11 cellular contexts compared by ENCODE assay signal in genomic region chr1:202576816-202577215, GRCh38.
A peak's percentile ranks its signal among the peaks of the same experiment; 100 is the strongest.
DNase-seq lines count a peak whose midpoint lies in the region; ATAC-seq and TF ChIP-seq lines count a peak whose summit lies in the region.
"Had no signal": no experiment of that assay in that cellular context is flagged by ENCODE, and none has a peak within 500 bp of the region (broad histone marks: within the 10 kb centered on the region; RNA-seq: fewer than 3 reads in every experiment).

No MANE protein-coding gene starts in this region.

- no peaks in the 10 kb centered on the region for H3K27me3 ChIP-seq in RWPE2 (ENCODE audit: insufficient read depth, poor library complexity, severe bottlenecking)
- H3K27me3 ChIP-seq in rectal smooth muscle tissue (ENCODE audit: control insufficient read depth, insufficient read depth, low read length), result no peaks in the 10 kb centered on the region

- H3K9ac ChIP-seq in rectal smooth muscle tissue (ENCODE audit: low read length), result no peak overlapping the region

- H3K9me3 ChIP-seq in RWPE2 (ENCODE audit: severe bottlenecking), result no peaks in the 10 kb centered on the region

- TF ChIP-seq CTCF in RWPE2 (IDR thresholded peaks at IDR 0.05; ENCODE audit: poor library complexity, severe bottlenecking) (no peak), fibroblast of pulmonary artery (IDR thresholded peaks at IDR 0.05; ENCODE audit: low read length, missing control alignments) (no peak)

- H3K4me1 ChIP-seq in RWPE2 (ENCODE audit: insufficient read depth, poor library complexity, severe bottlenecking) (peaks cover 31% of the 10 kb centered on the region), rectal smooth muscle tissue (ENCODE audit: control insufficient read depth, insufficient read depth, low read length) (peaks cover 55% of the 10 kb centered on the region)

- peak; percentile 56 for ATAC-seq in RWPE2 (ENCODE audit: low read depth)

- H3K27ac ChIP-seq in RWPE2 (ENCODE audit: poor library complexity, severe bottlenecking) (peak overlapping the region; percentile 82), rectal smooth muscle tissue (ENCODE audit: low read depth, low read length) (peak overlapping the region; percentile 81)

- no peak overlapping the region for H3K4me3 ChIP-seq in RWPE2 (ENCODE audit: severe bottlenecking)
- no peak overlapping the region for H3K4me3 ChIP-seq in fibroblast of pulmonary artery (replicated peaks; ENCODE audit: low read depth, low read length)
- no peak overlapping the region for H3K4me3 ChIP-seq in rectal smooth muscle tissue (ENCODE audit: low read length)
- H3K4me3 ChIP-seq: lung had no signal

- DNase-seq in ELR (ENCODE audit: low read depth), result peak; percentile 40
- no peak for DNase-seq in RWPE2 (ENCODE audit: low spot score)
- DNase-seq in fibroblast of pulmonary artery (ENCODE audit: low read depth), result peak; percentile 91
- no peak for DNase-seq in DMS153 treated with DMSO at 0.1 percent for 48 hours (lab: John Stamatoyannopoulos, UW; ENCODE audit: unreplicated experiment)
- no peak for DNase-seq in NCI-H526 treated with DMSO at 0.1 percent for 48 hours (lab: John Stamatoyannopoulos, UW)
- no peak for DNase-seq in activated CD4-positive, alpha-beta T cell treated with anti-CD3 and anti-CD28 coated beads for 48 hours
- no peak for DNase-seq in germinal center (ENCODE audit: low spot score)
- DNase-seq: DND-41, NCI-H748 treated with DMSO at 0.1 percent for 48 hours had no signal

- H3K36me3 ChIP-seq in RWPE2 (ENCODE audit: low read depth), result no peaks in the 10 kb centered on the region
- H3K36me3 ChIP-seq in rectal smooth muscle tissue (ENCODE audit: control insufficient read depth, insufficient read depth, low read length), result peaks cover 15% of the 10 kb centered on the region

Comparison
In these comparisons a context has a peak if more than half of its experiments do, and no peak if none do; other contexts are left out.
1. DNase-seq: peak in ELR (single experiment) and fibroblast of pulmonary artery (single experiment); none in RWPE2 (single experiment), DMS153 treated with DMSO at 0.1 percent for 48 hours (single experiment), NCI-H526 treated with DMSO at 0.1 percent for 48 hours (single experiment), activated CD4-positive, alpha-beta T cell treated with anti-CD3 and anti-CD28 coated beads for 48 hours (single experiment) and germinal center (single experiment).